8 cellular contexts compared by ENCODE assay signal in the genomic region with DNA sequence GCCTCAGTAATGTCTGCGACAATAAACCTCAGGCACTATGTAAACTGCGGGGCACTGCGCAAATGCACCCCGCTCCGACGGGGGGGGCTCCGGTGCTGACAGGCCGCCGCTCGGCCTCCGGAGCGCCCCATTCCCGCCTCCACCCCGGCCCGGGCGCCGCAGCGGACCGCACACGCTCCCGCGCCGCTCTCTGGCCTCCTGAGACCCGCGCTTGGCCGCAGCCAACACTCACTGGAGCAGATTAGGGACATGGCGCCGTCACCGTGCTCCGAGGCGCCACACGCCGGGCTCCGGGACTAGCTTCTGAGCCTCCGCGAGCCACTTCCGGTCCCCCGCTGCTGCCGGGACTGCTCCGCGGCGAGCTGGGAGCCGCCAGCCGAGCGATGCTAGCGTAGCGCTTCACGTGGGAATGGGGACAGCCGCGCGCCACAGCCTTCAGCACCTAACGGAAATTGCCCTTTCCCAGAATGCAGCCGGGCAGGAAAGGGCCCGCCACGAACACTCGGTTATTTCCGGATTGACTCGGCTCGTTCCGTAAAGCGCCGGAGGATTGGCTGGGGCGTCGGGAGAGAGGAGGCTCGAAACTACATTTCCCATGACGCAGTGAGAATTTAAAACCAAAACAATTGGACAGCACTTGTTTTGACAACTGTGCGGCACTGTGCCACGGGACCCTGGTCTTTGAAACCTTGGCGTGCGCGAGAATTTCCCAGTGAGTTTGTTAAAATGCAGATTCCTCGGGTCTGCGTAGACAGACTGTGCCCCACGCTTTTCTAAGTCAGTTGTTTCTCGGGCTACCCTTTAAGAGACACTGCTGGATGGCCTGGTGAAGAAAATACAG. TPM values are rescaled to one million over a fixed set of nuclear protein-coding genes. Genes with fewer than 3 reads are reported as not detected.
A peak's percentile ranks its signal among the peaks of the same experiment; 100 is the strongest.
DNase-seq lines count a peak whose midpoint lies in the region; ATAC-seq, FAIRE-seq and TF ChIP-seq lines count a peak whose summit lies in the region.

PRPF19 (minus strand) TSS at position 454 of the 841 bp plus-strand sequence; CDS start at position 251, 203 bp downstream.

- no peaks in the 10 kb centered on the region for H3K9me3 ChIP-seq in IMR-90 (ENCODE audit: control insufficient read depth, insufficient read depth, low read length)

- peak within 1 kb of the TSS; percentile 73 for H2AK9ac ChIP-seq in IMR-90 (replicated peaks; ENCODE audit: low read depth, low read length, poor library complexity)

- H2AFZ ChIP-seq in IMR-90 (replicated peaks; ENCODE audit: low read length, poor library complexity): peak within 1 kb of the TSS; percentile 92

- peak within 1 kb of the TSS; percentile 27 for H4K5ac ChIP-seq in IMR-90 (ENCODE audit: low read depth, low read length)

- TF ChIP-seq RAD21 in IMR-90 (IDR thresholded peaks at IDR 0.05; ENCODE audit: low read length): no peak

- H3K4me2 ChIP-seq in IMR-90 (ENCODE audit: low read depth, low read length): peak within 1 kb of the TSS; percentile 95

- dilution Hi-C loops in IMR-90 (cut with HindIII; ENCODE audit: low sequenced_read_pairs, unreplicated experiment): no loop called here

- BruUV-seq in IMR-90 (replicated peaks; lab: Mats Ljungman, UMichigan): no TSS peak

- no peak for TF ChIP-seq CTCF in D721Med (IDR thresholded peaks at IDR 0.05; ENCODE audit: insufficient read depth, missing control alignments)
- TF ChIP-seq CTCF in IMR-90 (conservative IDR thresholded peaks at IDR 0.05; ENCODE audit: low read depth, low read length): no peak
- TF ChIP-seq CTCF in epithelial cell of esophagus (IDR thresholded peaks at IDR 0.05; ENCODE audit: insufficient read depth, low read depth, low read length, missing control alignments): no peak

- peak within 1 kb of the TSS; percentile 46 for H3K23ac ChIP-seq in IMR-90 (ENCODE audit: low read depth, low read length)

- peaks cover 3% of the 10 kb centered on the region; the same call in 1 of the 2 replicates for H3K4me1 ChIP-seq in IMR-90 (ENCODE audit: control insufficient read depth, insufficient read depth, low read length)

- H3K79me1 ChIP-seq in IMR-90 (ENCODE audit: low read depth in 1 of 2, low read length in 2 of 2): peaks cover 6 to 44% of the 10 kb centered on the region in 2 experiments; a peak in 3 of 4 replicates

- H2BK20ac ChIP-seq in IMR-90 (ENCODE audit: low read depth, low read length): no peak within 1 kb of the TSS

- DNase-seq in D721Med (ENCODE audit: insufficient read length, low spot score) (peak; percentile 87), IMR-90 (peak; percentile 92), OCI-M1 (lab: John Stamatoyannopoulos, UW) (peak; percentile 99), activated T-cell treated with anti-CD3 and anti-CD28 coated beads for 24 hours (ENCODE audit: low read depth) (peak; percentile 99), epithelial cell of esophagus (ENCODE audit: low read depth) (peak; percentile 96), mucosa of gallbladder (ENCODE audit: low spot score) (peak; percentile 99)
- DNase-seq in stimulated activated CD8-positive, alpha-beta memory T cell treated with anti-CD3 and anti-CD28 coated beads, Interleukin-4, amount 100 ng/mL, for 4 hours (ENCODE audit: low read depth in 2 of 2, low spot score in 1 of 2): peak; percentile 92 to 94

- in situ Hi-C loops in IMR-90 (cut with MboI; ENCODE audit: low sequenced_read_pairs): loop anchor here (25.0 kb wide), 1 partner anchor 1319 kb away; no protein-coding TSS in a partner anchor

- H3K56ac ChIP-seq in IMR-90 (ENCODE audit: extremely low read depth, insufficient read depth, low read length): peak within 1 kb of the TSS; percentile 56

- POLR2A ChIA-PET in IMR-90 (lab: Charles Lee; ENCODE audit: unreplicated experiment): no interaction called here

- H3K27ac ChIP-seq in IMR-90 (ENCODE audit: insufficient read depth, low read length): peak within 1 kb of the TSS; percentile 74

- H2BK5ac ChIP-seq in IMR-90 (ENCODE audit: low read depth, low read length, poor library complexity, severe bottlenecking): peak within 1 kb of the TSS; percentile 53

- peak within 1 kb of the TSS; percentile 18 to 77 for H4K8ac ChIP-seq in IMR-90 (ENCODE audit: low read depth in 2 of 2, low read length in 2 of 2)

- H4K91ac ChIP-seq in IMR-90 (ENCODE audit: insufficient read depth, low read depth, low read length): 0 out of 2 replicates have a peak within 1 kb of the TSS, but pooled peaks have one; percentile 33

- intact Hi-C loops in IMR-90 (cut with micrococcal nuclease): loop anchor here (5.0 kb wide), 1 partner anchor 266 kb away; no protein-coding TSS in a partner anchor

- H2AK5ac ChIP-seq in IMR-90 (ENCODE audit: low read depth, low read length): peak within 1 kb of the TSS; percentile 5

- WGBS in IMR-90 (ENCODE audit: extremely low coverage in 2 of 2, insufficient read length in 1 of 2), 2 experiments: 0% methylated on average over 31 of the region's 75 CpGs; no CpG with 5 or more reads in 1 of the 2 experiments

- H3K9ac ChIP-seq in IMR-90 (ENCODE audit: low read depth, low read length): peak within 1 kb of the TSS; percentile 72

- peak within 1 kb of the TSS; percentile 52 for H3K4ac ChIP-seq in IMR-90 (ENCODE audit: low read depth, low read length)

- H3K27me3 ChIP-seq in IMR-90 (ENCODE audit: control insufficient read depth, insufficient read depth, low read length): peaks cover 10% of the 10 kb centered on the region

- peak within 1 kb of the TSS; percentile 69 for H3K4me3 ChIP-seq in IMR-90 (ENCODE audit: insufficient read depth, low read depth, low read length)
- peak within 1 kb of the TSS; percentile 96 for H3K4me3 ChIP-seq in epithelial cell of esophagus (ENCODE audit: low read length)

- CTCF ChIA-PET in IMR-90 (lab: Yijun Ruan, JAX): interaction anchor here (2.6 kb wide), 1 partner anchor 75 kb away, joined by 12 read pairs; no protein-coding TSS in a partner anchor

- H3K9me1 ChIP-seq in IMR-90 (ENCODE audit: insufficient read depth, low read length): no peaks in the 10 kb centered on the region

- H3K18ac ChIP-seq in IMR-90 (ENCODE audit: low read depth, low read length): 0 out of 2 replicates have a peak within 1 kb of the TSS, but pooled peaks have one; percentile 38

- peak within 1 kb of the TSS; percentile 2; the same call in 1 of the 2 replicates for H2BK120ac ChIP-seq in IMR-90 (ENCODE audit: low read depth, low read length)

- peaks cover 30% of the 10 kb centered on the region for H4K20me1 ChIP-seq in IMR-90 (ENCODE audit: insufficient read depth, low read length)

- no peak for FAIRE-seq in D721Med (lab: Jason Lieb, UNC)

- peak; percentile 82 for TF ChIP-seq POLR2A in IMR-90 (IDR thresholded peaks at IDR 0.05; ENCODE audit: low read depth, low read length)

- H3K14ac ChIP-seq in IMR-90 (replicated peaks; ENCODE audit: low read depth, low read length): peak within 1 kb of the TSS; percentile 22; the same call in 1 of the 2 replicates

- ATAC-seq in GM21528 (IDR thresholded peaks at IDR 0.05; ENCODE audit: low FRiP score, unreplicated experiment) (peak; percentile 86), IMR-90 (ENCODE audit: low read depth) (peak; percentile 98)

- H3K36me3 ChIP-seq in IMR-90 (ENCODE audit: control insufficient read depth, insufficient read depth, low read length): peaks cover 18% of the 10 kb centered on the region

- H2BK15ac ChIP-seq in IMR-90 (ENCODE audit: low read depth, low read length): no peak within 1 kb of the TSS

TF ChIP-seq in IMR-90, 13 proteins besides CTCF, POLR2A, EP300 and RAD21:
- TF ChIP-seq MAFK (IDR thresholded peaks at IDR 0.05; ENCODE audit: low read depth, low read length) (0 out of 2 replicates have a peak, but pooled peaks have one; percentile 5), MAZ (IDR thresholded peaks at IDR 0.05; ENCODE audit: borderline replicate concordance, low read depth, low read length) (peak; percentile 22; the same call in 1 of the 2 replicates), MXI1 (IDR thresholded peaks at IDR 0.05; ENCODE audit: borderline replicate concordance, low read depth, low read length) (peak; percentile 91), CEBPB (IDR thresholded peaks at IDR 0.05; ENCODE audit: low read depth, low read length) (no peak), BHLHE40 (IDR thresholded peaks at IDR 0.05; ENCODE audit: low read depth, low read length) (no peak)
- TF ChIP-seq, protein P1, sequence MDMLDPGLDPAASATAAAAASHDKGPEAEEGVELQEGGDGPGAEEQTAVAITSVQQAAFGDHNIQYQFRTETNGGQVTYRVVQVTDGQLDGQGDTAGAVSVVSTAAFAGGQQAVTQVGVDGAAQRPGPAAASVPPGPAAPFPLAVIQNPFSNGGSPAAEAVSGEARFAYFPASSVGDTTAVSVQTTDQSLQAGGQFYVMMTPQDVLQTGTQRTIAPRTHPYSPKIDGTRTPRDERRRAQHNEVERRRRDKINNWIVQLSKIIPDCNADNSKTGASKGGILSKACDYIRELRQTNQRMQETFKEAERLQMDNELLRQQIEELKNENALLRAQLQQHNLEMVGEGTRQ (IDR thresholded peaks at IDR 0.05; ENCODE audit: low read depth, low read length): peak; percentile 78

RNA-seq across cellular contexts. Expression of gene PRPF19, which starts in this region (rescaled TPM):
- total RNA-seq in IMR-90 (2012; rRNA removed) (29.7 and 29.8 TPM in 2 replicates), mucosa of gallbladder (70.6 TPM)
- polyA plus RNA-seq in IMR-90 (2012; rRNA removed): 48.5 and 50.4 TPM in 2 replicates
- 50.5 and 59.1 TPM in 2 replicates for polyA plus RNA-seq in IMR-90 (2012; cell fraction: cytosol; rRNA removed)
- 28.4 and 43.7 TPM in 2 replicates for polyA plus RNA-seq in IMR-90 (2012; cell fraction: nucleus; rRNA removed; ENCODE audit: low replicate concordance)

Comparison
In these comparisons a context has a peak if more than half of its experiments do, and no peak if none do; other contexts are left out.
1. Peak in every context shown above with its lines: DNase-seq, ATAC-seq, H3K4me3 ChIP-seq and H3K27ac ChIP-seq.